ENCODE assay signal across 9 cellular contexts in the genomic region with DNA sequence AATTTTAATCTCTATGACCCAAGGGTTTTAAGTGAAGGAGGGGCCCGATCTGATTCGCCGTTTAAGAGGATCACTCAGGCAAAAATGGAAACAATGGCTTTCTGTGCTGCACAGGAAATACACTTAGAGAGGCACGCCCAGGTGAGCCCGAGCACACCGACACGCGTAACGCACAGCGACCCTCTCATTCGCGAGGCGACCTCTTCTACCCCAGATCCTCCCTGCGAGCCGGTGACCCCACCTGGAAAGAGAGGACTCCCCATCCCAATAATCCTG. TPM values are rescaled to one million over a fixed set of nuclear protein-coding genes. Genes with fewer than 3 reads are reported as not detected.
A peak's percentile ranks its signal among the peaks of the same experiment; 100 is the strongest.
DNase-seq lines count a peak whose midpoint lies in the region; ATAC-seq, FAIRE-seq and TF ChIP-seq lines count a peak whose summit lies in the region.
"Had no signal": no experiment of that assay in that cellular context is flagged by ENCODE, and none has a peak within 500 bp of the region (broad histone marks: within the 10 kb centered on the region; RNA-seq: fewer than 3 reads in every experiment).

No MANE protein-coding gene starts in this region.

- H3K4ac ChIP-seq in neuronal stem cell (ENCODE audit: low read length), result no peak overlapping the region

- peaks cover 0 to 20% (median 0%) of the 10 kb centered on the region in 3 donors for H3K36me3 Mint-ChIP-seq in CD8-positive, alpha-beta memory T cell

- no peak overlapping the region for H2BK5ac ChIP-seq in neuronal stem cell (ENCODE audit: low read length)

- DNase-seq in CD8-positive, alpha-beta memory T cell, result peak in 1 of 5 donors; percentile 53
- peak; percentile 70 for DNase-seq in LoVo (ENCODE audit: low spot score)
- no peak for DNase-seq in coronary artery (ENCODE audit: low spot score)
- no peak for DNase-seq in neuronal stem cell (ENCODE audit: low spot score)
- DNase-seq in frontal cortex (ENCODE audit: low spot score in 2 of 2), result no peak
- no peak for DNase-seq in dermis blood vessel endothelial cell
- DNase-seq in GM23248, result no peak

- H3K4me1 Mint-ChIP-seq in CD8-positive, alpha-beta memory T cell, result peaks cover 35 to 50% (median 42%) of the 10 kb centered on the region in 3 donors

- H3K9me2 ChIP-seq in GM23248 (ENCODE audit: insufficient read depth), result no peaks in the 10 kb centered on the region

- H3K4me2 ChIP-seq in neuronal stem cell (ENCODE audit: insufficient read depth, low read length, poor library complexity, severe bottlenecking) (peak overlapping the region; percentile 81), GM23248 (ENCODE audit: unreplicated experiment) (no peak overlapping the region)

- peak overlapping the region; percentile 88 to 100 (median 98) for H3K27ac Mint-ChIP-seq in CD8-positive, alpha-beta memory T cell

- peak overlapping the region; percentile 87 to 95 (median 91) for H3K4me3 Mint-ChIP-seq in CD8-positive, alpha-beta memory T cell

- H3K27ac ChIP-seq in CD8-positive, alpha-beta memory T cell (ENCODE audit: low read depth, low read length), result peak overlapping the region; percentile 84
- H3K27ac ChIP-seq in coronary artery (no peak overlapping the region), neuronal stem cell (replicated peaks; ENCODE audit: low read length) (no peak overlapping the region), GM23248 (no peak overlapping the region)

- no peaks in the 10 kb centered on the region for H3K9me3 Mint-ChIP-seq in CD8-positive, alpha-beta memory T cell

- H4K8ac ChIP-seq in neuronal stem cell (ENCODE audit: low read depth, low read length), result no peak overlapping the region

- H3F3A ChIP-seq in GM23248 (ENCODE audit: insufficient read depth), result no peaks in the 10 kb centered on the region

- H3K27me3 Mint-ChIP-seq in CD8-positive, alpha-beta memory T cell, result no peaks in the 10 kb centered on the region

- H2BK120ac ChIP-seq in neuronal stem cell (ENCODE audit: low read depth, low read length), result no peak overlapping the region

- H3K9me3 ChIP-seq in CD8-positive, alpha-beta memory T cell (ENCODE audit: low read length), result no peaks in the 10 kb centered on the region
- H3K9me3 ChIP-seq in neuronal stem cell (replicated peaks in 1 of 2; ENCODE audit: control insufficient read depth in 2 of 2, insufficient read depth in 1 of 2, low read depth in 1 of 2, low read length in 2 of 2), result peaks cover 0 to 2% of the 10 kb centered on the region in 2 donors
- no peaks in the 10 kb centered on the region for H3K9me3 ChIP-seq in GM23248 (ENCODE audit: low read depth)

- peaks cover 48% of the 10 kb centered on the region for H3K4me1 ChIP-seq in CD8-positive, alpha-beta memory T cell (ENCODE audit: insufficient read depth, low read length)
- H3K4me1 ChIP-seq in neuronal stem cell (ENCODE audit: control insufficient read depth in 2 of 2, insufficient read depth in 1 of 2, low read depth in 1 of 2, low read length in 2 of 2), result peaks cover 0 to 6% of the 10 kb centered on the region in 2 donors
- H3K4me1 ChIP-seq in GM23248 (ENCODE audit: insufficient read depth), result no peaks in the 10 kb centered on the region

- in situ Hi-C loops in GM23248 (cut with MboI), result no loop called here

- H3K4me3 ChIP-seq in CD8-positive, alpha-beta memory T cell (ENCODE audit: low read length), result peak overlapping the region; percentile 74
- H3K4me3 ChIP-seq in coronary artery (peak overlapping the region; percentile 65), neuronal stem cell (ENCODE audit: low read length in 2 of 2) (peak overlapping the region in 1 of 2 donors; percentile 69), GM23248 (no peak overlapping the region)

- no peak for FAIRE-seq in frontal cortex (lab: Jason Lieb, UNC)

- H3K79me2 ChIP-seq in GM23248 (ENCODE audit: insufficient read depth), result no peaks in the 10 kb centered on the region

- no peak overlapping the region for H2BK12ac ChIP-seq in neuronal stem cell (ENCODE audit: low read length)

- peak overlapping the region; percentile 54 for H2AK5ac ChIP-seq in neuronal stem cell (ENCODE audit: low read depth, low read length)

- H4K20me1 ChIP-seq in GM23248 (ENCODE audit: insufficient read depth), result no peaks in the 10 kb centered on the region

- peak overlapping the region; percentile 21 for H2AFZ ChIP-seq in neuronal stem cell (ENCODE audit: low read length)
- no peak overlapping the region for H2AFZ ChIP-seq in GM23248

- H2BK15ac ChIP-seq in neuronal stem cell (ENCODE audit: low read length), result no peak overlapping the region

- no peak overlapping the region for H4K91ac ChIP-seq in neuronal stem cell (ENCODE audit: low read depth, low read length, poor library complexity)

- no CpG with 5 or more reads among the region's 15 CpGs for WGBS in neuronal stem cell (ENCODE audit: extremely low coverage in 2 of 2, insufficient read length in 2 of 2, insufficient replicate concordance in 1 of 2), 2 donors
- WGBS in GM23248 (ENCODE audit: low coverage in 1 of 2, low lambda C conversion rate in 2 of 2, missing lambda C conversion rate in 2 of 2), 2 experiments, result 14 to 17% methylated on average over 15 of the region's 15 CpGs

- no peaks in the 10 kb centered on the region for H3K27me3 ChIP-seq in CD8-positive, alpha-beta memory T cell (ENCODE audit: insufficient read depth, low read length, poor library complexity, severe bottlenecking)
- peaks cover 0 to 30% (median 27%) of the 10 kb centered on the region in 3 experiments for H3K27me3 ChIP-seq in neuronal stem cell (ENCODE audit: control insufficient read depth in 3 of 3, insufficient read depth in 3 of 3, low read depth in 1 of 3, low read length in 3 of 3)
- peaks cover 15% of the 10 kb centered on the region for H3K27me3 ChIP-seq in GM23248 (replicated peaks; ENCODE audit: insufficient read depth)

- peak overlapping the region; percentile 83 for H3K18ac ChIP-seq in neuronal stem cell (ENCODE audit: low read length)

- CTCF ChIA-PET in CD8-positive, alpha-beta memory T cell (lab: Charles Lee), result interaction anchor here (1.1 kb wide), 1 partner anchor 10 kb away, joined by 3 read pairs; no protein-coding TSS in a partner anchor

- peak overlapping the region; percentile 96 for H3K23ac ChIP-seq in neuronal stem cell (ENCODE audit: low read depth, low read length, poor library complexity)

- ATAC-seq in GM21515 (IDR thresholded peaks at IDR 0.05; ENCODE audit: unreplicated experiment), result peak; percentile 33

- no peak for TF ChIP-seq CTCF in coronary artery (IDR thresholded peaks at IDR 0.05)

- POLR2A ChIA-PET in CD8-positive, alpha-beta memory T cell (lab: Charles Lee), result interaction anchor here (1.3 kb wide), 1 partner anchor 34 kb away, joined by 3 read pairs; no protein-coding TSS in a partner anchor

- H3K14ac ChIP-seq in neuronal stem cell (ENCODE audit: low read length), result no peak overlapping the region

- no peaks in the 10 kb centered on the region for H3K79me1 ChIP-seq in neuronal stem cell (ENCODE audit: low read depth, low read length)

- H3K9ac ChIP-seq in neuronal stem cell (ENCODE audit: low read depth, low read length, poor library complexity) (peak overlapping the region; percentile 30), GM23248 (no peak overlapping the region)

- no peaks in the 10 kb centered on the region for H3K36me3 ChIP-seq in CD8-positive, alpha-beta memory T cell (ENCODE audit: insufficient read depth, low read length)
- H3K36me3 ChIP-seq in neuronal stem cell (replicated peaks in 1 of 2; ENCODE audit: control insufficient read depth in 2 of 2, insufficient read depth in 2 of 2, low read length in 2 of 2) (no peaks in the 10 kb centered on the region), GM23248 (ENCODE audit: low read depth) (no peaks in the 10 kb centered on the region)

RNA-seq across cellular contexts. Expression of gene SH2D3A, which starts 0.2 kb away (rescaled TPM):
- 10 to 100 TPM; 21.3 TPM for total RNA-seq in CD8-positive, alpha-beta memory T cell
- 40.6 TPM for polyA plus RNA-seq in CD8-positive, alpha-beta memory T cell
- polyA plus RNA-seq in neuronal stem cell (2013, experiment 1 of 2), result 0.18 TPM
- polyA plus RNA-seq in neuronal stem cell (2013, experiment 2 of 2), result 0.14 TPM
- total RNA-seq in frontal cortex (0.82 TPM), dermis blood vessel endothelial cell (6.0 and 6.3 TPM in 2 replicates)
- total RNA-seq in GM23248 (2014; rRNA removed; shearing (Covaris generic)), result not detected in 2 replicates
- 0.18 TPM in 1 of 2 replicates, not detected in the other for polyA plus RNA-seq in GM23248 (2016; fragmentation: Nextera tagmentation; extraction: Ambion mirVana)
- total RNA-seq: myocyte had no signal

RNA-seq across cellular contexts. Expression of gene VAV1, which starts 5.5 kb away (rescaled TPM):
- 10 to 100 TPM; 51.9 to 52.9 TPM for total RNA-seq in CD8-positive, alpha-beta memory T cell
- 28.4 TPM for polyA plus RNA-seq in CD8-positive, alpha-beta memory T cell
- 0.06 TPM for polyA plus RNA-seq in neuronal stem cell (2013, experiment 1 of 2)
- 0.04 TPM for polyA plus RNA-seq in neuronal stem cell (2013, experiment 2 of 2)
- total RNA-seq in frontal cortex (0.82 TPM), dermis blood vessel endothelial cell (0.09 TPM in 1 of 2 replicates, not detected in the other)
- total RNA-seq in GM23248 (2014; rRNA removed; shearing (Covaris generic)), result not detected in 2 replicates
- not detected in 2 replicates for polyA plus RNA-seq in GM23248 (2016; fragmentation: Nextera tagmentation; extraction: Ambion mirVana)
- total RNA-seq: myocyte had no signal

RNA-seq across cellular contexts. Expression of gene TRIP10, which starts 27.5 kb away (rescaled TPM):
- 10 to 100 TPM; 44.6 to 47.8 TPM for total RNA-seq in CD8-positive, alpha-beta memory T cell
- polyA plus RNA-seq in CD8-positive, alpha-beta memory T cell, result 2.0 TPM
- polyA plus RNA-seq in neuronal stem cell (2013, experiment 1 of 2), result 49.7 TPM
- polyA plus RNA-seq in neuronal stem cell (2013, experiment 2 of 2), result 50.0 TPM
- total RNA-seq in frontal cortex (2.9 TPM), dermis blood vessel endothelial cell (35.5 and 40.7 TPM in 2 replicates)
- 48.0 and 68.2 TPM in 2 replicates for total RNA-seq in GM23248 (2014; rRNA removed; shearing (Covaris generic))
- polyA plus RNA-seq in GM23248 (2016; fragmentation: Nextera tagmentation; extraction: Ambion mirVana), result 48.9 and 50.1 TPM in 2 replicates

RNA-seq across cellular contexts. Expression of gene GPR108, which starts 29.6 kb away (rescaled TPM):
- 10 to 100 TPM; 72.0 to 74.0 TPM for total RNA-seq in CD8-positive, alpha-beta memory T cell
- polyA plus RNA-seq in CD8-positive, alpha-beta memory T cell, result 108 TPM
- polyA plus RNA-seq in neuronal stem cell (2013, experiment 1 of 2), result 54.3 TPM
- polyA plus RNA-seq in neuronal stem cell (2013, experiment 2 of 2), result 53.1 TPM
- total RNA-seq in frontal cortex, result 8.6 TPM
- 56.2 and 59.1 TPM in 2 replicates for total RNA-seq in dermis blood vessel endothelial cell
- total RNA-seq in GM23248 (2014; rRNA removed; shearing (Covaris generic)), result 75.7 and 77.3 TPM in 2 replicates
- polyA plus RNA-seq in GM23248 (2016; fragmentation: Nextera tagmentation; extraction: Ambion mirVana), result 78.8 and 83.5 TPM in 2 replicates

RNA-seq across cellular contexts. Expression of gene C3, which starts 46.6 kb away (rescaled TPM):
- 1 to 10 TPM; 1.6 to 1.7 TPM for total RNA-seq in CD8-positive, alpha-beta memory T cell
- not detected for polyA plus RNA-seq in CD8-positive, alpha-beta memory T cell
- 0.21 TPM for polyA plus RNA-seq in neuronal stem cell (2013, experiment 1 of 2)
- 0.64 TPM for polyA plus RNA-seq in neuronal stem cell (2013, experiment 2 of 2)
- total RNA-seq in frontal cortex (11.4 TPM), dermis blood vessel endothelial cell (5.4 and 33.5 TPM in 2 replicates)
- total RNA-seq in GM23248 (2014; rRNA removed; shearing (Covaris generic)), result 3.1 and 5.6 TPM in 2 replicates
- 3.5 and 4.8 TPM in 2 replicates for polyA plus RNA-seq in GM23248 (2016; fragmentation: Nextera tagmentation; extraction: Ambion mirVana)

Comparison
In these comparisons a context has a peak if more than half of its experiments do, and no peak if none do; other contexts are left out.
1. RNA of gene VAV1, which starts 5.5 kb away (total RNA-seq): 51.9 to 52.9 TPM in CD8-positive, alpha-beta memory T cell; 0.82 TPM in frontal cortex (single experiment), 0.09 TPM in dermis blood vessel endothelial cell and not detected in GM23248; every median in the first group is over 10 times any median in the second.